In genomic region chr15:80191897-80192595, GRCh38 we compare ENCODE assay signal across 30 cellular contexts. TPM values are rescaled to one million over a fixed set of nuclear protein-coding genes. Genes with fewer than 3 reads are reported as not detected.
"Had no signal": no experiment of that assay in that cellular context is flagged by ENCODE, and none has a peak within 500 bp of the region (broad histone marks: within the 10 kb centered on the region; RNA-seq: fewer than 3 reads in every experiment).

No MANE protein-coding gene starts in this region.

- ATAC-seq: activated T-cell treated with anti-CD3 and anti-CD28 coated beads, Interleukin-2, amount 50 U/mL, for 4 hours; activated T-helper 17 cell treated with anti-CD3 and anti-CD28 coated beads, Interleukin-2, amount 50 U/mL, for 72 hours; gastroesophageal sphincter; heart right ventricle; WTC11 had no signal

- H3K4me1 ChIP-seq: esophagus squamous epithelium, gastroesophageal sphincter, heart right ventricle had no signal

- H3K27me3 ChIP-seq: brain microvascular endothelial cell, esophagus squamous epithelium, gastroesophageal sphincter, heart right ventricle had no signal

- H3K9me3 ChIP-seq: esophagus squamous epithelium, gastroesophageal sphincter, heart right ventricle had no signal

- H3K27ac ChIP-seq: brain microvascular endothelial cell, coronary artery, dorsolateral prefrontal cortex, esophagus squamous epithelium, gastroesophageal sphincter, heart right ventricle, VCaP had no signal

- H3K4me3 ChIP-seq: coronary artery, dorsolateral prefrontal cortex, esophagus squamous epithelium, gastroesophageal sphincter, heart right ventricle had no signal

- FAIRE-seq: astrocyte, bronchial epithelial cell had no signal

- DNase-seq: activated CD4-positive, alpha-beta memory T cell treated with anti-CD3 and anti-CD28 coated beads, Interleukin-2, amount 10 ng/mL, durations not matched to agents 7 days and 5 days; activated CD4-positive, alpha-beta T cell treated with anti-CD3 and anti-CD28 coated beads for 1 hour; activated CD4-positive, alpha-beta T cell treated with anti-CD3 and anti-CD28 coated beads for 4 hours; activated CD4-positive, alpha-beta T cell treated with anti-CD3 and anti-CD28 coated beads, Interleukin-2, amount 10 ng/mL, durations not matched to agents 7 days and 5 days; activated CD4-positive, alpha-beta T cell treated with anti-CD3 and anti-CD28 coated beads, Interleukin-2, amount 50 U/mL, for 4 hours; activated effector memory CD4-positive, alpha-beta T cell treated with Interleukin-2 at 50 U/mL for 16 hours; activated gamma-delta T cell treated with Interleukin-2 at 50 U/mL for 16 hours; activated naive CD4-positive, alpha-beta T cell treated with anti-CD3 and anti-CD28 coated beads, Interleukin-2, amount 50 U/mL, for 16 hours; activated naive CD4-positive, alpha-beta T cell treated with Interleukin-2 at 50 U/mL for 16 hours; activated T-cell treated with anti-CD3 and anti-CD28 coated beads, Interleukin-2, amount 50 U/mL, for 4 hours; amniotic stem cell; anterior cingulate cortex; brain microvascular endothelial cell; dorsolateral prefrontal cortex; effector memory CD4-positive, alpha-beta T cell; erythroblast; esophagus squamous epithelium; foreskin melanocyte; heart right ventricle; T-helper 2 cell had no signal

RNA-seq across cellular contexts. Expression of gene CTXND1, which starts 60.0 kb away (rescaled TPM):
- total RNA-seq: activated CD4-positive, alpha-beta memory T cell treated with anti-CD3 and anti-CD28 coated beads, Interleukin-2, amount 10 ng/mL, durations not matched to agents 7 days and 5 days; activated CD4-positive, alpha-beta T cell treated with anti-CD3 and anti-CD28 coated beads, Interleukin-2, amount 10 ng/mL, durations not matched to agents 7 days and 5 days; activated T-helper 17 cell treated with anti-CD3 and anti-CD28 coated beads, Interleukin-2, amount 50 U/mL, for 72 hours; astrocyte; bronchial epithelial cell; esophagus squamous epithelium; fibroblast of villous mesenchyme; glomerular endothelial cell; T-helper 1 cell treated with Interleukin-12 subunit alpha and Interleukin-12 subunit beta and Interleukin-4 antibody, amounts not matched to agents 30 ng/mL and 1 ng/mL, for 36 hours had no signal
